20 cellular contexts compared by ENCODE assay signal in genomic region chr18:1968801-1969498, GRCh38.
"Had no signal": no experiment of that assay in that cellular context is flagged by ENCODE, and none has a peak within 500 bp of the region (broad histone marks: within the 10 kb centered on the region; RNA-seq: fewer than 3 reads in every experiment).

No MANE protein-coding gene starts in this region.

- H3K4me3 ChIP-seq: heart left ventricle, lung, pancreas, testis, tibial nerve, upper lobe of right lung, vagina had no signal

- ATAC-seq: esophagus mucosa; heart left ventricle; left colon; left ventricle myocardium superior; pancreas; right cardiac atrium; stimulated activated effector memory CD8-positive, alpha-beta T cell treated with anti-CD3 and anti-CD28 coated beads, Interleukin-12 subunit alpha, Interleukin-12 subunit beta, amount 100 ng/mL, for 72 hours; upper lobe of right lung had no signal

- H3K9me3 ChIP-seq: heart left ventricle, pancreas, testis, tibial nerve, upper lobe of right lung, vagina had no signal

- H3K36me3 ChIP-seq: heart left ventricle, pancreas, tibial nerve, upper lobe of right lung, vagina had no signal

- DNase-seq: cortex of kidney; effector memory CD4-positive, alpha-beta T cell; heart left ventricle; hippocampal formation; left colon; left ventricle myocardium superior; mesenchymal stem cell; naive B cell; occipital lobe; pancreas; right cardiac atrium; small intestine; stimulated activated CD4-positive, alpha-beta T cell treated with anti-CD3 and anti-CD28 coated beads, Interleukin-2, amount 100 ng/mL, for 48 hours; testis; upper lobe of right lung had no signal

- H3K27ac ChIP-seq: heart left ventricle, pancreas, testis, tibial nerve, upper lobe of right lung, vagina had no signal

- H3K27me3 ChIP-seq: heart left ventricle, pancreas, testis, tibial nerve, upper lobe of right lung, vagina had no signal

- H3K4me1 ChIP-seq: heart left ventricle, pancreas, testis, upper lobe of right lung, vagina had no signal
